ENCODE assay signal across 8 cellular contexts in genomic region chr19:17075860-17076538, GRCh38. TPM values are rescaled to one million over a fixed set of nuclear protein-coding genes. Genes with fewer than 3 reads are reported as not detected.
DNase-seq lines count a peak whose midpoint lies in the region; ATAC-seq and TF ChIP-seq lines count a peak whose summit lies in the region.

No MANE protein-coding gene starts in this region.

- H3K27me3 ChIP-seq in mammary epithelial cell (ENCODE audit: insufficient read depth, low read length) (no peaks in the 10 kb centered on the region), left lung (no peaks in the 10 kb centered on the region)

- H3K9me3 ChIP-seq in mammary epithelial cell (replicated peaks; ENCODE audit: insufficient read depth, low read length) (no peaks in the 10 kb centered on the region), left lung (no peaks in the 10 kb centered on the region)

- dilution Hi-C loops in mammary epithelial cell (cut with HindIII; ENCODE audit: low sequenced_read_pairs), result loop anchor here (5.0 kb wide), 1 partner anchor 91 kb away; no protein-coding TSS in a partner anchor

- no peaks in the 10 kb centered on the region for H4K20me1 ChIP-seq in mammary epithelial cell (ENCODE audit: insufficient read depth, low read length)

- in situ Hi-C loops in mammary epithelial cell (cut with MboI; ENCODE audit: low sequenced_read_pairs in 2 of 2), result loop anchor here in 1 of 2 donors (10.0 kb wide), 1 partner anchor 309 kb away; no protein-coding TSS in a partner anchor

- DNase-seq in AG20443 (ENCODE audit: low spot score) (peak; percentile 27), HK-2 (ENCODE audit: unreplicated experiment) (peak; percentile 40), T-helper 22 cell (ENCODE audit: low read depth) (peak; percentile 46), mammary epithelial cell (peak; percentile 13), left lung (peak; percentile 63 to 88), HPDE6-E6E7 (ENCODE audit: extremely low spot score) (no peak)
- peak; percentile 20 to 26 (median 22) for DNase-seq in stimulated activated CD4-positive, alpha-beta T cell treated with anti-CD3 and anti-CD28 coated beads, TNF-alpha, amount 100 ng/mL, for 4 hours (ENCODE audit: low read depth in 3 of 3)

- peak overlapping the region; percentile 82 for H2AFZ ChIP-seq in mammary epithelial cell (ENCODE audit: low read depth, low read length)

- peak overlapping the region; percentile 78 to 92 (median 79) for H3K4me3 ChIP-seq in mammary epithelial cell (replicated peaks in 1 of 3; ENCODE audit: insufficient read depth in 1 of 3, low read depth in 2 of 3, low read length in 3 of 3)
- peak overlapping the region; percentile 57 to 75 for H3K4me3 ChIP-seq in left lung

- CTCF ChIA-PET in mammary epithelial cell (lab: Charles Lee; ENCODE audit: low non-redundant PET), result interaction anchor here (0.7 kb wide), 1 partner anchor 53 kb away, joined by 4 read pairs; no protein-coding TSS in a partner anchor

- peak overlapping the region; percentile 78 for H3K4me2 ChIP-seq in mammary epithelial cell (ENCODE audit: insufficient read depth, low read depth, low read length)

- TF ChIP-seq CTCF in mammary epithelial cell (conservative IDR thresholded peaks at IDR 0.05 in 1 of 2, IDR thresholded peaks at IDR 0.05 in 1 of 2; ENCODE audit: extremely low read depth in 1 of 2, insufficient read depth in 1 of 2, low read depth in 1 of 2, low read length in 2 of 2) (no peak), left lung (IDR thresholded peaks at IDR 0.05) (no peak)

- peaks cover 77% of the 10 kb centered on the region for H3K79me2 ChIP-seq in mammary epithelial cell (ENCODE audit: insufficient read depth, low read length)

- H3K9ac ChIP-seq in mammary epithelial cell (ENCODE audit: insufficient read depth, low read length), result peak overlapping the region; percentile 80

- peak overlapping the region; percentile 54 for H3K27ac ChIP-seq in mammary epithelial cell (ENCODE audit: insufficient read depth, low read depth, low read length)
- peak overlapping the region; percentile 73 to 82 for H3K27ac ChIP-seq in left lung

- ATAC-seq in left lung (no peak), HG03139 (IDR thresholded peaks at IDR 0.05; ENCODE audit: unreplicated experiment) (no peak)

- no TSS peak for BruUV-seq in mammary epithelial cell (replicated peaks; lab: Mats Ljungman, UMichigan)

- peaks cover 31% of the 10 kb centered on the region for H3K4me1 ChIP-seq in mammary epithelial cell (ENCODE audit: insufficient read depth, low read length)
- peaks cover 11 to 62% of the 10 kb centered on the region in 2 donors for H3K4me1 ChIP-seq in left lung

- H3K36me3 ChIP-seq in mammary epithelial cell (ENCODE audit: insufficient read depth, low read length) (peaks cover 3% of the 10 kb centered on the region), left lung (peaks cover 0 to 4% of the 10 kb centered on the region in 2 donors)

- intact Hi-C loops in mammary epithelial cell (cut with micrococcal nuclease) (loop anchor here (2.0 to 5.0 kb wide), 2 partner anchors 151 to 311 kb away; partner anchors contain the start of gene OCEL1), left lung (cut with DNase I) (no loop called here)

- WGBS in mammary epithelial cell (ENCODE audit: low coverage, missing lambda C conversion rate), result 5% methylated on average over 4 of the region's 44 CpGs

RNA-seq across cellular contexts. Expression of gene MYO9B, which starts 0.4 kb away (rescaled TPM):
- 10 to 100 TPM; 61.2 to 64.5 TPM for total RNA-seq in mammary epithelial cell
- polyA plus RNA-seq in mammary epithelial cell, result 37.8 TPM
- 61.1 TPM for polyA minus RNA-seq in mammary epithelial cell
- total RNA-seq in left lung, result 100 to 1,000 TPM in 1 of 2 donors, 10 to 100 TPM in 1; 89.5 to 149 TPM

RNA-seq across cellular contexts. Expression of gene HAUS8, which starts 0.7 kb away (rescaled TPM):
- total RNA-seq in mammary epithelial cell (10 to 100 TPM in 1 of 2 donors, 1 to 10 TPM in 1; 1.2 to 12.5 TPM), left lung (10 to 100 TPM in 1 of 2 donors, 1 to 10 TPM in 1; 8.4 to 11.6 TPM)
- polyA plus RNA-seq in mammary epithelial cell, result 15.6 TPM
- polyA minus RNA-seq in mammary epithelial cell, result 2.8 TPM

RNA-seq across cellular contexts. Expression of gene CPAMD8, which starts 49.4 kb away (rescaled TPM):
- 1 to 10 TPM; 1.2 to 3.5 TPM for total RNA-seq in mammary epithelial cell
- polyA plus RNA-seq in mammary epithelial cell, result 1.8 TPM
- polyA minus RNA-seq in mammary epithelial cell, result 11.2 TPM
- total RNA-seq in left lung, result 10 to 100 TPM; 13.1 to 17.3 TPM
